8 cellular contexts compared by ENCODE assay signal in genomic region chr1:14923400-14924011, GRCh38.
A peak's percentile ranks its signal among the peaks of the same experiment; 100 is the strongest.
DNase-seq lines count a peak whose midpoint lies in the region; ATAC-seq and TF ChIP-seq lines count a peak whose summit lies in the region.

No MANE protein-coding gene starts in this region.

- peak overlapping the region; percentile 88 for H3K4me2 ChIP-seq in hepatocyte

- H3K36me3 ChIP-seq in HAP-1 (replicated peaks) (no peaks in the 10 kb centered on the region), hepatocyte (replicated peaks; ENCODE audit: insufficient read depth, low read depth) (no peaks in the 10 kb centered on the region)

- H3K9me3 ChIP-seq in HAP-1 (no peaks in the 10 kb centered on the region), hepatocyte (ENCODE audit: low read depth) (no peaks in the 10 kb centered on the region)

- H4K20me1 ChIP-seq in hepatocyte (ENCODE audit: insufficient read depth, poor library complexity, severe bottlenecking): peaks cover 2% of the 10 kb centered on the region

- H3K4me3 ChIP-seq in HAP-1 (peak overlapping the region; percentile 20), hepatocyte (no peak overlapping the region)

- peaks cover 8% of the 10 kb centered on the region for H3K4me1 Mint-ChIP-seq in activated T-cell treated with anti-CD3 and anti-CD28 coated beads, Interleukin-2, amount 50 U/mL, for 24 hours (ENCODE audit: low read depth)
- peaks cover 6% of the 10 kb centered on the region for H3K4me1 Mint-ChIP-seq in stimulated activated effector memory CD8-positive, alpha-beta T cell treated with anti-CD3 and anti-CD28 coated beads, Interleukin-12 subunit alpha, Interleukin-12 subunit beta, amount 100 ng/mL, for 72 hours

- no peaks in the 10 kb centered on the region for H3K27me3 ChIP-seq in HAP-1 (ENCODE audit: low read depth)
- H3K27me3 ChIP-seq in hepatocyte: no peaks in the 10 kb centered on the region

- 36% methylated on average over 18 of the region's 31 CpGs for whole genome bisulfite sequencing in hepatocyte (ENCODE audit: low lambda C conversion rate, missing lambda C conversion rate)

- H3K4me1 ChIP-seq in HAP-1 (peaks cover 5% of the 10 kb centered on the region), hepatocyte (ENCODE audit: insufficient read depth) (peaks cover 18% of the 10 kb centered on the region)

- peaks cover 58% of the 10 kb centered on the region for H3K27me3 Mint-ChIP-seq in activated T-cell treated with anti-CD3 and anti-CD28 coated beads, Interleukin-2, amount 50 U/mL, for 24 hours

- H3K36me3 Mint-ChIP-seq in activated T-cell treated with anti-CD3 and anti-CD28 coated beads, Interleukin-2, amount 50 U/mL, for 24 hours (ENCODE audit: low read depth): no peaks in the 10 kb centered on the region
- H3K36me3 Mint-ChIP-seq in stimulated activated effector memory CD8-positive, alpha-beta T cell treated with anti-CD3 and anti-CD28 coated beads, Interleukin-12 subunit alpha, Interleukin-12 subunit beta, amount 100 ng/mL, for 72 hours: no peaks in the 10 kb centered on the region

- H2AFZ ChIP-seq in hepatocyte: peak overlapping the region; percentile 52

- in situ Hi-C loops in HAP-1 (cut with MboI; ENCODE audit: low sequenced_read_pairs): no loop called here

- H3K9me2 ChIP-seq in hepatocyte (replicated peaks; ENCODE audit: insufficient read depth): no peaks in the 10 kb centered on the region

- ATAC-seq in stimulated activated effector memory CD8-positive, alpha-beta T cell treated with anti-CD3 and anti-CD28 coated beads, Interleukin-12 subunit alpha, Interleukin-12 subunit beta, amount 100 ng/mL, for 72 hours: no peak
- no peak for ATAC-seq in GM21381 (IDR thresholded peaks at IDR 0.05; ENCODE audit: unreplicated experiment)

- DNase-seq in HAP-1 (ENCODE audit: low spot score in 2 of 2) (no peak), hepatocyte (ENCODE audit: low spot score) (no peak), NOMO-1 (lab: John Stamatoyannopoulos, UW; ENCODE audit: unreplicated experiment in 2 of 2) (no peak), SW 1271 (lab: John Stamatoyannopoulos, UW) (no peak)
- no peak for DNase-seq in activated T-cell treated with anti-CD3 and anti-CD28 coated beads, Interleukin-2, amount 50 U/mL, for 24 hours
- no peak for DNase-seq in stimulated activated effector memory CD8-positive, alpha-beta T cell treated with anti-CD3 and anti-CD28 coated beads, Interleukin-12 subunit alpha, Interleukin-12 subunit beta, amount 100 ng/mL, for 72 hours (ENCODE audit: low spot score in 2 of 2)
- DNase-seq in activated CD4-positive, alpha-beta T cell treated with anti-CD3 and anti-CD28 coated beads for 4 hours: no peak

- no peak overlapping the region for H3K27ac Mint-ChIP-seq in activated T-cell treated with anti-CD3 and anti-CD28 coated beads, Interleukin-2, amount 50 U/mL, for 24 hours
- H3K27ac Mint-ChIP-seq in stimulated activated effector memory CD8-positive, alpha-beta T cell treated with anti-CD3 and anti-CD28 coated beads, Interleukin-12 subunit alpha, Interleukin-12 subunit beta, amount 100 ng/mL, for 72 hours: no peak overlapping the region

- H3K79me2 ChIP-seq in hepatocyte: peaks cover 22% of the 10 kb centered on the region

- no peaks in the 10 kb centered on the region for H3K9me3 Mint-ChIP-seq in activated T-cell treated with anti-CD3 and anti-CD28 coated beads, Interleukin-2, amount 50 U/mL, for 24 hours
- H3K9me3 Mint-ChIP-seq in stimulated activated effector memory CD8-positive, alpha-beta T cell treated with anti-CD3 and anti-CD28 coated beads, Interleukin-12 subunit alpha, Interleukin-12 subunit beta, amount 100 ng/mL, for 72 hours: no peaks in the 10 kb centered on the region

- no peak overlapping the region for H3K27ac ChIP-seq in hepatocyte

- no peak for TF ChIP-seq CTCF in hepatocyte (IDR thresholded peaks at IDR 0.05; ENCODE audit: poor library complexity)

- H3K4me3 Mint-ChIP-seq in activated T-cell treated with anti-CD3 and anti-CD28 coated beads, Interleukin-2, amount 50 U/mL, for 24 hours: peak overlapping the region; percentile 50
- peak overlapping the region; percentile 63 for H3K4me3 Mint-ChIP-seq in stimulated activated effector memory CD8-positive, alpha-beta T cell treated with anti-CD3 and anti-CD28 coated beads, Interleukin-12 subunit alpha, Interleukin-12 subunit beta, amount 100 ng/mL, for 72 hours
